12 cellular contexts compared by ENCODE assay signal in the genomic region with DNA sequence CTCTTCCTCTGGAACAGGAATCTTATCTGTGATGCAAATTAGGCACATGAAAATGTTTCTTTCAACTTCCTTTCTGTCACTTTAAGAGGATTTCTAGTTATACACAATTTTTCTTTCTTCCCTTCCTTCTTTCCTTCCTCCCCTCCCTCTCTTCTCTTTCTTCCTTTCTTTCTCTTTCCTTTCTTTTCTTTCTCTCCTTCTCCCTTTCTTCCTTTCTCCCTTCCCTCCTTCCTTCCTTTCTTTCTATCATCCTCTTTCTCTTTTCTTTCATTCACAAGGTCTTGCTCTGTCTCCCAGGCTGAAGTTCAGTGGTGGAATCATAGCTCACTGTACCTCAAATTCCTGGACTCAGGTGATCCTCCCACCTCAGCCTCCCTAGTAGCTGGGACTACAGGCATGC. TPM values are rescaled to one million over a fixed set of nuclear protein-coding genes. Genes with fewer than 3 reads are reported as not detected.
"Had no signal": no experiment of that assay in that cellular context is flagged by ENCODE, and none has a peak within 500 bp of the region (broad histone marks: within the 10 kb centered on the region; RNA-seq: fewer than 3 reads in every experiment).

No MANE protein-coding gene starts in this region.

- H3K4me2 ChIP-seq: GM23338 had no signal

- H3K4me1 ChIP-seq: HAP-1 had no signal

- H2AFZ ChIP-seq: GM23248, GM23338 had no signal

- H3K27ac ChIP-seq: GM23248 had no signal

- H3K4me3 Mint-ChIP-seq: GM23338, H9, HFFc6 had no signal

- FAIRE-seq: H1, H54 had no signal

- H3K36me3 ChIP-seq: HAP-1 had no signal

- H3K9me3 ChIP-seq: HAP-1 had no signal

- DNase-seq: GM23248, GOT3, H7, H9, HCEC 1CT, HFFc6 had no signal

- H3K9ac ChIP-seq: GM23248 had no signal

- H3K9me3 Mint-ChIP-seq: HFFc6 had no signal

- ATAC-seq: GM23338, HCT116 had no signal

- H3K4me1 Mint-ChIP-seq: GM23338, H9 had no signal

- H3K4me3 ChIP-seq: GM23248, GM23338, HAP-1 had no signal

- H3K27ac Mint-ChIP-seq: GM23338, H9, HFFc6 had no signal

RNA-seq across cellular contexts. Expression of a gene that starts 18.0 kb away (rescaled TPM):
- total RNA-seq: GM23248, H4, HFFc6 had no signal
- polyA plus RNA-seq: GM23248, GM23338 had no signal
